ENCODE assay signal across 24 cellular contexts in the genomic region with DNA sequence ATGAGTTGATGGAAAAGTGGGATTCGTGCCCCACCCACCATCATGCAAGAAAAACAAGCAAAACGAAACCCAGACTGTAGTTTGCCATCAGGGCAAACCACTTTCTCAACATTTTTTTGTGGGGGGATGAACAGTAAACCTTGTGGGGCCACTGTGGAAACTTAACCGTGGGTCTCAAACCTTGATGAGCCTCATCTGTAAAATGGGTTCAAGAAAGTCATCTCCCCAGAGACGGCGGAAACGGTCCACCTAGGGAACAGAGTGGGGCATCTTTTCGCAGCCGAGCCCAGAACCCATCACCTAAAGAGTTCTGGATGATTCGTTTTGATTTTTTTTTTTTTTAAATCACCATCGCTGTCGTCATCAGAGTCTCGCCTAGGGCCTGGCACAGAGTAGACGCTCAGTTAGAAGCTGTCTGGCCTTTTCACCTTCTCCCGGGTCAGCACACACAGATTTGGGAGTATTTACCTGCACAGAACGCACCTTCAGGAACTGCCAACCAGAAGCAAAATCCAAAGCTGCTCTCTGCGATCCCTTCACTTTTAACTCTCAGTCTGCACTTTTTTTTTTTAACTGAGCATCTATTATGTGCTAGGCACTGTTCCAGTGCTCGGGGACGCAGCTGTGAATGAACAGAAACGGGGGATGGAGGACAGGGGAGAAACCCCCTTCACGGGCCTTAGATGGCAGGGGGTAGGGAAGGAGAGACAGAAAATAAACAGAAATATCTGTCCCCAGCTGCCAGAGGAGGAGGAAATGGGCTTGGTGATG.
"Had no signal": no experiment of that assay in that cellular context is flagged by ENCODE, and none has a peak within 500 bp of the region (broad histone marks: within the 10 kb centered on the region; RNA-seq: fewer than 3 reads in every experiment).

No MANE protein-coding gene starts in this region.

- H3K4me2 ChIP-seq: KMS-11 had no signal

- H3K36me3 ChIP-seq: SJSA1 had no signal

- H3K27ac ChIP-seq: HL-60, KMS-11, SJSA1, SK-N-MC had no signal

- H3K4me1 ChIP-seq: SJSA1 had no signal

- FAIRE-seq: HTR-8/SVneo, RCC 7860 had no signal

- H3K9me3 ChIP-seq: SJSA1 had no signal

- H3K9ac ChIP-seq: KMS-11 had no signal

- H3K4me3 ChIP-seq: SJSA1, SK-N-MC had no signal

- DNase-seq: Kasumi-1, MM.1S, NCI-H1092 treated with DMSO at 0.1 percent for 48 hours, NCI-H1417, NCI-H1436 treated with DMSO at 0.1 percent for 48 hours, NCI-H1694, NCI-H187 treated with DMSO at 0.1 percent for 48 hours, NCI-H2029 treated with DMSO at 0.1 percent for 48 hours, NCI-H2107, NCI-H226, NCI-H446, NCI-H510A, NCI-H524 treated with DMSO at 0.1 percent for 48 hours, NCI-H69, NCI-H774, Right ventricle myocardium superior, RPMI8226, SIG-M5 had no signal
